19 cellular contexts compared by ENCODE assay signal in the genomic region with DNA sequence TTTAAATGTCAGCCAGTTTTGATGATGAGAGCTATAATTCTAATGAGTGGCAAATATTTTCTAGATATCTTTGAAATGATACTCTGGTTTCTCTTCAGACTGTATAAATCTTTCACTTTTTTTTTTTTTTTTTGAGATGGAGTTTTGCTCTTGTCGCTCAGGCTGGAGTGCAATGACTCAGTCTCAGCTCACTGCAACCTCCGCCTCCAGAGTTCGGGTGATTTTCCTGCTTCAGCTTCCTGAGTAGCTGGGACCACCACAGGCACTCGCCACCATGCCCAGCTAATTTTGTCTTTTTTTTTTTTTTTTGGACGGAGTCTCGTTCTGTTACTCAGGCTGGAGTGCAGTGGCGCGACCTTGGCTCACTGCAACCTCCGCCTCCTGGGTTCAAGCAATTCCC.
DNase-seq lines count a peak whose midpoint lies in the region; ATAC-seq and TF ChIP-seq lines count a peak whose summit lies in the region.
"Had no signal": no experiment of that assay in that cellular context is flagged by ENCODE, and none has a peak within 500 bp of the region (broad histone marks: within the 10 kb centered on the region; RNA-seq: fewer than 3 reads in every experiment).

No MANE protein-coding gene starts in this region.

- WGBS in suprapubic skin = 70% methylated on average over 9 of the region's 9 CpGs

- CTCF ChIA-PET in HCT116 (lab: Charles Lee) = interaction anchor here (1.2 kb wide), 1 partner anchor 499 kb away, joined by 4 read pairs; no protein-coding TSS in a partner anchor

- H3K27me3 ChIP-seq in HCT116 (ENCODE audit: insufficient read depth, low read length) = no peaks in the 10 kb centered on the region
- no peaks in the 10 kb centered on the region for H3K27me3 ChIP-seq in adipocyte (replicated peaks; ENCODE audit: control insufficient read depth, insufficient read depth, low read length)
- H3K27me3 ChIP-seq in suprapubic skin = no peaks in the 10 kb centered on the region
- H3K27me3 ChIP-seq: BLaER1 treated with 17β-estradiol and CSF1 and Interleukin-3, amounts not matched to agents 10 nM and 100 nM had no signal

- ATAC-seq in HCT116 = peak; percentile 46; the same call in 1 of the 2 replicates
- no peak for ATAC-seq in HG02571 (IDR thresholded peaks at IDR 0.05; ENCODE audit: unreplicated experiment)
- no peak for ATAC-seq in GM19035 (IDR thresholded peaks at IDR 0.05; ENCODE audit: unreplicated experiment)
- ATAC-seq: activated CD4-positive, alpha-beta T cell treated with anti-CD3 and anti-CD28 coated beads for 36 hours; Right ventricle myocardium inferior had no signal

- H3K9ac ChIP-seq in HCT116 (ENCODE audit: low read length) = no peak overlapping the region
- H3K9ac ChIP-seq in adipocyte (ENCODE audit: low read length) = no peak overlapping the region
- H3K9ac ChIP-seq: BLaER1 treated with 17β-estradiol and CSF1 and Interleukin-3, amounts not matched to agents 10 nM and 100 nM had no signal

- no peak for TF ChIP-seq EP300 in suprapubic skin (IDR thresholded peaks at IDR 0.05)

- H3K4me2 ChIP-seq in HCT116 (ENCODE audit: low read length) = peak overlapping the region; percentile 61
- H3K4me2 ChIP-seq: BLaER1 treated with 17β-estradiol and CSF1 and Interleukin-3, amounts not matched to agents 10 nM and 100 nM had no signal

- DNase-seq in HCT116 (ENCODE audit: low read depth, low spot score) = no peak
- DNase-seq in adipocyte (ENCODE audit: low read depth) = peak; percentile 69
- DNase-seq in fibroblast of the aortic adventitia (ENCODE audit: low read depth) = peak; percentile 69
- DNase-seq in renal cortical epithelial cell (ENCODE audit: low read depth) = peak; percentile 74
- DNase-seq in suprapubic skin (ENCODE audit: low spot score in 2 of 2) = no peak
- no peak for DNase-seq in NCI-H345 treated with DMSO at 0.1 percent for 48 hours (lab: John Stamatoyannopoulos, UW; ENCODE audit: unreplicated experiment)
- DNase-seq: activated CD4-positive, alpha-beta T cell treated with anti-CD3 and anti-CD28 coated beads for 36 hours; activated T-cell treated with anti-CD3 and anti-CD28 coated beads, Interleukin-2, amount 50 U/mL, for 24 hours; cortex of kidney; midbrain; NCI-H2081; occipital lobe; stimulated activated CD4-positive, alpha-beta T cell treated with anti-CD3 and anti-CD28 coated beads, Interleukin-15, amount 100 ng/mL, for 24 hours had no signal

- 0 out of 2 replicates have a peak overlapping the region, but pooled peaks have one; percentile 8 for H3K27ac ChIP-seq in HCT116 (ENCODE audit: low read depth, low read length)
- no peak overlapping the region for H3K27ac ChIP-seq in suprapubic skin
- H3K27ac ChIP-seq: BLaER1 treated with 17β-estradiol and CSF1 and Interleukin-3, amounts not matched to agents 10 nM and 100 nM; HL-60; thoracic aorta had no signal

- H4K20me1 ChIP-seq in HCT116 (ENCODE audit: insufficient read depth) = no peaks in the 10 kb centered on the region
- H4K20me1 ChIP-seq: BLaER1 treated with 17β-estradiol and CSF1 and Interleukin-3, amounts not matched to agents 10 nM and 100 nM had no signal

- H3K79me2 ChIP-seq in HCT116 (ENCODE audit: insufficient read depth, low read length) = peaks cover 51% of the 10 kb centered on the region

- H3K9me2 ChIP-seq in HCT116 (ENCODE audit: insufficient read depth) = no peaks in the 10 kb centered on the region

- H3K36me3 ChIP-seq in HCT116 (ENCODE audit: control insufficient read depth in 1 of 2, insufficient read depth in 2 of 2, low read length in 2 of 2) = no peaks in the 10 kb centered on the region
- H3K36me3 ChIP-seq in adipocyte (ENCODE audit: control insufficient read depth, insufficient read depth, low read length, severe bottlenecking) = peaks cover 6% of the 10 kb centered on the region
- no peaks in the 10 kb centered on the region for H3K36me3 ChIP-seq in suprapubic skin
- H3K36me3 ChIP-seq: BLaER1 treated with 17β-estradiol and CSF1 and Interleukin-3, amounts not matched to agents 10 nM and 100 nM; thoracic aorta had no signal

- H2AFZ ChIP-seq in HCT116 (ENCODE audit: low read depth, low read length, poor library complexity, severe bottlenecking) = no peak overlapping the region

- RAD21 ChIA-PET in HCT116 (lab: Charles Lee; ENCODE audit: low non-redundant PET in 1 of 2, low total read pairs in 2 of 2, uncharacterized antibody in 2 of 2, unreplicated experiment in 2 of 2) = interaction anchor here (0.6 to 1.0 kb wide), 2 partner anchors 12 to 19 kb away, joined by 3 read pairs; no protein-coding TSS in a partner anchor

- peaks cover 41 to 58% of the 10 kb centered on the region in 2 experiments for H3K4me1 ChIP-seq in HCT116 (ENCODE audit: control insufficient read depth in 1 of 2, insufficient read depth in 2 of 2, low read length in 2 of 2)
- peaks cover 9% of the 10 kb centered on the region for H3K4me1 ChIP-seq in adipocyte (ENCODE audit: control insufficient read depth, insufficient read depth, low read length)
- peaks cover 2% of the 10 kb centered on the region for H3K4me1 ChIP-seq in suprapubic skin
- H3K4me1 ChIP-seq: BLaER1 treated with 17β-estradiol and CSF1 and Interleukin-3, amounts not matched to agents 10 nM and 100 nM had no signal

- BruUV-seq in HCT116 (replicated peaks; lab: Mats Ljungman, UMichigan) = no TSS peak

- intact Hi-C loops in HCT116 (cut with micrococcal nuclease) = no loop called here

- H3K4me3 ChIP-seq in HCT116 (replicated peaks in 1 of 2; ENCODE audit: low read depth in 1 of 2, low read length in 2 of 2) = peak overlapping the region; percentile 2 to 14; a peak in 2 of 4 replicates
- H3K4me3 ChIP-seq in adipocyte (ENCODE audit: low read length) = no peak overlapping the region
- H3K4me3 ChIP-seq in fibroblast of the aortic adventitia (ENCODE audit: low read depth, low read length) = no peak overlapping the region
- H3K4me3 ChIP-seq in suprapubic skin = no peak overlapping the region
- H3K4me3 ChIP-seq: BLaER1 treated with 17β-estradiol and CSF1 and Interleukin-3, amounts not matched to agents 10 nM and 100 nM; thoracic aorta had no signal

- TF ChIP-seq CTCF in HCT116 (IDR thresholded peaks at IDR 0.05 in 2 of 3, conservative IDR thresholded peaks at IDR 0.05 in 1 of 3; ENCODE audit: borderline replicate concordance in 1 of 3, insufficient read depth in 1 of 3, low read depth in 2 of 3, low read length in 2 of 3) = no peak
- TF ChIP-seq CTCF in fibroblast of the aortic adventitia (IDR thresholded peaks at IDR 0.05; ENCODE audit: insufficient read depth, low read length) = no peak
- no peak for TF ChIP-seq CTCF in suprapubic skin (IDR thresholded peaks at IDR 0.05)

- POLR2A ChIA-PET in HCT116 (lab: Charles Lee) = interaction anchor here (0.6 kb wide), 1 partner anchor 609 kb away, joined by 3 read pairs; no protein-coding TSS in a partner anchor

- H3K9me3 ChIP-seq in HCT116 (ENCODE audit: control insufficient read depth in 1 of 2, insufficient read depth in 1 of 2, low read depth in 1 of 2, low read length in 2 of 2) = no peaks in the 10 kb centered on the region
- no peaks in the 10 kb centered on the region for H3K9me3 ChIP-seq in adipocyte (ENCODE audit: control insufficient read depth, low read length)
- H3K9me3 ChIP-seq in suprapubic skin = no peaks in the 10 kb centered on the region
- H3K9me3 ChIP-seq: thoracic aorta had no signal

- no peak for TF ChIP-seq RAD21 in HCT116 (IDR thresholded peaks at IDR 0.05; ENCODE audit: low read depth)

- TF ChIP-seq POLR2A in HCT116 (IDR thresholded peaks at IDR 0.05; ENCODE audit: borderline replicate concordance, extremely low read depth, insufficient read depth, insufficient read length) = no peak
- TF ChIP-seq POLR2A in suprapubic skin (IDR thresholded peaks at IDR 0.05) = no peak

TF ChIP-seq in HCT116, 20 proteins besides CTCF, POLR2A, EP300 and RAD21:
- TF ChIP-seq ZNF274 (IDR thresholded peaks at IDR 0.05; ENCODE audit: low read depth, low read length) (no peak), JUND (IDR thresholded peaks at IDR 0.05) (peak; percentile 21; the same call in 1 of the 2 replicates), CEBPB (IDR thresholded peaks at IDR 0.05; ENCODE audit: low read depth) (no peak), FOSL1 (IDR thresholded peaks at IDR 0.05; ENCODE audit: low read depth) (peak; percentile 41), SP1 (IDR thresholded peaks at IDR 0.05; ENCODE audit: low read depth) (no peak)

Comparison
In these comparisons a context has a peak if more than half of its experiments do, and no peak if none do; other contexts are left out.
1. DNase-seq: peak in adipocyte (single experiment), fibroblast of the aortic adventitia (single experiment) and renal cortical epithelial cell (single experiment); none in HCT116 (single experiment), suprapubic skin (0 of 2) and NCI-H345 treated with DMSO at 0.1 percent for 48 hours (single experiment).
2. H3K4me3 ChIP-seq: peak in HCT116 (2 of 2); none in adipocyte (single experiment), fibroblast of the aortic adventitia (single experiment) and suprapubic skin (single experiment).